In the genomic region with DNA sequence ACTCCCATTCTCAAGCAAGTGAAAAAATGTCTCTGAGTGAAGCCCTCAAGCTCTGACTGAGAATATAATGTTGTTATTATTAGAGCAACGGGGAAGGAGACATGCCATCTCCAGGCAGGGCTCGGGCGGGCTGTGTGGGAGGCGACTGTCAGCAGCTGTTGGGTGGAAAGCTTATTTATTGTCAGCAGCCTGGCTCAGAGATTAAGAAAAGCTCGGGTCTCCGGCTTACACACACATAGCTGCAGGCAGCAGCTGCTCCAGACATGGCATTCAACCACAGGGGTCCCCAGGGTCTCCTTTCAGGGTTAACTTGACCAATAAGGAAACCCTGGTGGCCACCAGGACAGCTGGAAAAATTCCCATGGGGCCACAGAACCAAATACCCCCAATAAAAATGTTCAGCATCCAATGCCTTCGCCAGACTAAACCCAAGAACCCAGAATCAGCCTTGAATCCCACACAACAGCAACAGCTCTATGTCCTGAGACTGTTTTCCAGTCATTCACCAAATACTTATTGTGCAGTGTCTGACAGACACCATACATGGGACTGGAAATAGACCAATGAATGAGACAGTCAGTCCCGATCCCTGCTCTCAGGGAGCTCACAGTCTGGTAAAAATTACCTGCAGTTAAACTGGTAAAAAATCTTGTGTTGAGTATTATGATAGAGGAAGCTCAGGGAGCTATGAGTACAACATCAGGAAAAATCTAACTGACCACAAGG, we compare ENCODE assay signal across 1 cellular context.
TF ChIP-seq lines count a peak whose summit lies in the region.

No MANE protein-coding gene starts in this region.

TF ChIP-seq in WTC11, 78 proteins besides CTCF, POLR2A, EP300 and RAD21 (continued from another document):
- TF ChIP-seq, protein P1, sequence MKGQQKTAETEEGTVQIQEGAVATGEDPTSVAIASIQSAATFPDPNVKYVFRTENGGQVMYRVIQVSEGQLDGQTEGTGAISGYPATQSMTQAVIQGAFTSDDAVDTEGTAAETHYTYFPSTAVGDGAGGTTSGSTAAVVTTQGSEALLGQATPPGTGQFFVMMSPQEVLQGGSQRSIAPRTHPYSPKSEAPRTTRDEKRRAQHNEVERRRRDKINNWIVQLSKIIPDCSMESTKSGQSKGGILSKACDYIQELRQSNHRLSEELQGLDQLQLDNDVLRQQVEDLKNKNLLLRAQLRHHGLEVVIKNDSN (CRISPR knock-in tag; IDR thresholded peaks at IDR 0.05), result no peak
TF ChIP-seq in WTC11: peak in this region for 0.
